In genomic region chrX:3627579-3627978, GRCh38 we compare ENCODE assay signal across 17 cellular contexts.
A peak's percentile ranks its signal among the peaks of the same experiment; 100 is the strongest.
DNase-seq lines count a peak whose midpoint lies in the region; ATAC-seq, FAIRE-seq and TF ChIP-seq lines count a peak whose summit lies in the region.
"Had no signal": no experiment of that assay in that cellular context is flagged by ENCODE, and none has a peak within 500 bp of the region (broad histone marks: within the 10 kb centered on the region; RNA-seq: fewer than 3 reads in every experiment).

No MANE protein-coding gene starts in this region.

- TF ChIP-seq EP300 in K562 (IDR thresholded peaks at IDR 0.05; ENCODE audit: low read length) = no peak

- H2AFZ ChIP-seq in K562 (ENCODE audit: low read depth, low read length) = no peak overlapping the region

- TF ChIP-seq RAD21 in K562 (CRISPR knock-in tag; conservative IDR thresholded peaks at IDR 0.05 in 1 of 2, IDR thresholded peaks at IDR 0.05 in 1 of 2) = no peak

- H3K27me3 Mint-ChIP-seq in CD14-positive monocyte (ENCODE audit: low read depth in 3 of 3) = peaks cover 0 to 2% (median 0%) of the 10 kb centered on the region in 3 donors
- H3K27me3 Mint-ChIP-seq: CD4-positive, alpha-beta T cell had no signal

- H4K20me1 ChIP-seq in K562 (replicated peaks; ENCODE audit: control insufficient read depth, insufficient read depth, low read length) = no peaks in the 10 kb centered on the region

- peaks cover 5% of the 10 kb centered on the region for H3K4me1 Mint-ChIP-seq in CD14-positive monocyte

- H3K4me1 ChIP-seq in K562 (replicated peaks in 1 of 2; ENCODE audit: control insufficient read depth in 2 of 2, insufficient read depth in 2 of 2, low read length in 2 of 2) (no peaks in the 10 kb centered on the region), ascending aorta (no peaks in the 10 kb centered on the region)
- H3K4me1 ChIP-seq: A549, BLaER1, HAP-1 had no signal

- no peak overlapping the region for H3K4me3 Mint-ChIP-seq in CD14-positive monocyte
- H3K4me3 Mint-ChIP-seq: CD4-positive, alpha-beta T cell had no signal

- FAIRE-seq in K562 (lab: Jason Lieb, UNC) = no peak
- FAIRE-seq: A549, G401.6, GM12891, H1 had no signal

- H3K79me2 ChIP-seq in K562 (ENCODE audit: control insufficient read depth, insufficient read depth, low read length) = no peaks in the 10 kb centered on the region

- no peaks in the 10 kb centered on the region for H3K27me3 ChIP-seq in K562 (ENCODE audit: control insufficient read depth in 2 of 2, insufficient read depth in 2 of 2, low read length in 2 of 2)
- H3K27me3 ChIP-seq in ascending aorta = no peaks in the 10 kb centered on the region
- H3K27me3 ChIP-seq: BLaER1 had no signal

- H3K27ac ChIP-seq in K562 (ENCODE audit: extremely low read depth, low read depth, low read length) = no peak overlapping the region
- no peak overlapping the region for H3K27ac ChIP-seq in ascending aorta
- H3K27ac ChIP-seq: A549, BLaER1 had no signal

- no peak for ATAC-seq in K562
- no peak for ATAC-seq in GM19351 (IDR thresholded peaks at IDR 0.05; ENCODE audit: unreplicated experiment)
- ATAC-seq: A549 had no signal

- TF ChIP-seq POLR2A in NB4 (IDR thresholded peaks at IDR 0.05; ENCODE audit: extremely low read depth, insufficient read length) (no peak), K562 (conservative IDR thresholded peaks at IDR 0.05) (no peak)

- no peak overlapping the region for H3K4me2 ChIP-seq in K562 (ENCODE audit: insufficient read depth, low read length)
- H3K4me2 ChIP-seq: A549, BLaER1 had no signal

- H3K4me3 ChIP-seq in NB4 (ENCODE audit: low read depth, low read length) (no peak overlapping the region), K562 (no peak overlapping the region), ascending aorta (no peak overlapping the region)
- H3K4me3 ChIP-seq: A549, BLaER1, HAP-1 had no signal

- WGBS in K562 (ENCODE audit: insufficient coverage, low coverage, missing lambda C conversion rate) = 89% methylated on average over 5 of the region's 6 CpGs

- no peaks in the 10 kb centered on the region for H3K9me3 ChIP-seq in K562 (replicated peaks; ENCODE audit: control insufficient read depth, insufficient read depth, low read depth, low read length)
- no peaks in the 10 kb centered on the region for H3K9me3 ChIP-seq in ascending aorta
- H3K9me3 ChIP-seq: A549, HAP-1 had no signal

- CTCF ChIA-PET in K562 (lab: Yijun Ruan, JAX; ENCODE audit: low intra/inter-chr PET ratio) = no interaction called here

- peaks cover 45 to 77% of the 10 kb centered on the region in 2 donors for H3K36me3 Mint-ChIP-seq in CD14-positive monocyte

- BruUV-seq in K562 (replicated peaks; lab: Mats Ljungman, UMichigan) = no TSS peak

- H3K9me1 ChIP-seq in K562 (ENCODE audit: control insufficient read depth, insufficient read depth, low read length) = no peaks in the 10 kb centered on the region

- H3K9me3 Mint-ChIP-seq in CD14-positive monocyte = peaks cover 2 to 14% (median 3%) of the 10 kb centered on the region in 7 donors
- H3K9me3 Mint-ChIP-seq: CD4-positive, alpha-beta T cell had no signal

- TF ChIP-seq CTCF in CD14-positive monocyte (IDR thresholded peaks at IDR 0.05) (no peak), NB4 (IDR thresholded peaks at IDR 0.05; ENCODE audit: low read depth, low read length) (no peak), K562 (IDR thresholded peaks at IDR 0.05 in 2 of 3, conservative IDR thresholded peaks at IDR 0.05 in 1 of 3; ENCODE audit: insufficient read depth in 2 of 3, low read depth in 1 of 3, low read length in 3 of 3) (no peak), ascending aorta (IDR thresholded peaks at IDR 0.05) (no peak)

- in situ Hi-C loops in K562 (cut with MboI) = loop anchor here (25.0 kb wide), 1 partner anchor 740 kb away; no protein-coding TSS in a partner anchor

- H3K36me3 ChIP-seq in K562 (ENCODE audit: control insufficient read depth, insufficient read depth, low read length) = peaks cover 24% of the 10 kb centered on the region; the same call in 1 of the 3 replicates
- peaks cover 0 to 29% of the 10 kb centered on the region in 2 donors for H3K36me3 ChIP-seq in ascending aorta

- intact Hi-C loops in CD14-positive monocyte (cut with micrococcal nuclease) (no loop called here), K562 (cut with micrococcal nuclease) (no loop called here), ascending aorta (cut with DNase I) (no loop called here)

- POLR2A ChIA-PET in K562 (lab: Yijun Ruan, JAX) = interaction anchor here (0.9 kb wide), 1 partner anchor 8 kb away, joined by 4 read pairs; no protein-coding TSS in a partner anchor

- no peak overlapping the region for H3K9ac ChIP-seq in K562 (ENCODE audit: insufficient read depth in 1 of 2, low read depth in 2 of 2, low read length in 2 of 2)
- H3K9ac ChIP-seq: BLaER1 had no signal

- H3K27ac Mint-ChIP-seq in CD14-positive monocyte = peak overlapping the region in 4 of 7 donors; percentile 46 to 73 (median 67)
- H3K27ac Mint-ChIP-seq: CD4-positive, alpha-beta T cell had no signal

- no peak for DNase-seq in CD14-positive monocyte (ENCODE audit: low spot score)
- peak; percentile 59 for DNase-seq in CD1c-positive myeloid dendritic cell (ENCODE audit: extremely low spot score)
- DNase-seq in NB4 (ENCODE audit: low read depth) = peak; percentile 10
- no peak for DNase-seq in K562 (ENCODE audit: extremely low read depth in 1 of 4, low spot score in 3 of 4)
- DNase-seq in ascending aorta (ENCODE audit: low spot score in 2 of 2) = no peak
- DNase-seq in UCSD-AML1 (lab: John Stamatoyannopoulos, UW; ENCODE audit: unreplicated experiment) = no peak
- DNase-seq: Calu3; CD4-positive, alpha-beta T cell; DMS79; KG1 had no signal

TF ChIP-seq in K562, 482 proteins besides CTCF, POLR2A, EP300 and RAD21:
- TF ChIP-seq ELF4 (CRISPR knock-in tag; IDR thresholded peaks at IDR 0.05) (no peak), CEBPB (tag; IDR thresholded peaks at IDR 0.05) (peak; percentile 59)

Comparison
In these comparisons a context has a peak if more than half of its experiments do, and no peak if none do; other contexts are left out.
1. DNase-seq: peak in CD1c-positive myeloid dendritic cell (single experiment) and NB4 (single experiment); none in CD14-positive monocyte (single experiment), K562 (0 of 4), ascending aorta (0 of 2) and UCSD-AML1 (single experiment).